Comparison of ENCODE assay signal across 21 cellular contexts in the genomic region with DNA sequence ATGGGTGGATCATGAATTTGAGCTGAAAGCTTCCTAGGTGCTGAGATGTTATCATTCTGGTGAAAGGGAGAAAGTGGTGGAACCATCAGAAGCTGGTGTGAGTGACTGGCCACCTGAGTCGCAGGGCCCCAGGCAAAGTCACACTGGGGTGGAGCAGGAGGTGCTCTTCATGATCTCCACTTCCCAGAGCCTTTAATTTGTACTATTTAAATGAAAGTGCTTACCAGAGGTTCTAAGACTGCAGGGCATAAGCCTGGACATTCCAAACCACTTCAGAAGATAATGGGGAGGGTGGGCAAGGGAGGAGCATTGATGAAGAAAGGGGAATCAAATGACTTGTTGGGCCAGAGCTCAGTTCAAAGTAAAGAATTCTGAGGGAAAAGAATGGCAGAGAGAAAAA.
DNase-seq lines count a peak whose midpoint lies in the region; ATAC-seq and TF ChIP-seq lines count a peak whose summit lies in the region.
"Had no signal": no experiment of that assay in that cellular context is flagged by ENCODE, and none has a peak within 500 bp of the region (broad histone marks: within the 10 kb centered on the region; RNA-seq: fewer than 3 reads in every experiment).

No MANE protein-coding gene starts in this region.

- H3K4me3 Mint-ChIP-seq in MCF 10A (ENCODE audit: unreplicated experiment), result no peak overlapping the region
- H3K4me3 Mint-ChIP-seq: activated CD4-positive, alpha-beta memory T cell treated with anti-CD3 and anti-CD28 coated beads for 36 hours; endodermal cell had no signal

- H3K36me3 ChIP-seq in heart left ventricle, result peaks cover 0 to 37% (median 24%) of the 10 kb centered on the region in 9 donors
- H3K36me3 ChIP-seq in mesodermal cell (ENCODE audit: control insufficient read depth, insufficient read depth, low read length), result no peaks in the 10 kb centered on the region
- H3K36me3 ChIP-seq: neutrophil had no signal

- CTCF ChIA-PET in MCF 10A (lab: Yijun Ruan, JAX), result interaction anchor here (0.6 to 0.8 kb wide), 4 partner anchors 24 to 202 kb away, joined by 3 read pairs; no protein-coding TSS in a partner anchor

- DNase-seq in heart left ventricle (no peak), left ventricle myocardium superior (no peak), MCF 10A (ENCODE audit: unreplicated experiment) (no peak), NCI-H128 (lab: John Stamatoyannopoulos, UW; ENCODE audit: unreplicated experiment) (no peak)
- no peak for DNase-seq in activated CD4-positive, alpha-beta T cell treated with anti-CD3 and anti-CD28 coated beads for 1 hour
- DNase-seq: activated CD4-positive, alpha-beta memory T cell treated with anti-CD3 and anti-CD28 coated beads for 36 hours; activated T-cell treated with anti-CD3 and anti-CD28 coated beads, Interleukin-2, amount 50 U/mL, for 48 hours; DMS79; endodermal cell; MV-4-11; NCI-H526 treated with DMSO at 0.1 percent for 48 hours; OCI-M1; small intestine had no signal

- H3K4me1 ChIP-seq in heart left ventricle, result peaks cover 10 to 48% (median 34%) of the 10 kb centered on the region in 12 donors
- peaks cover 24% of the 10 kb centered on the region for H3K4me1 ChIP-seq in mesodermal cell (ENCODE audit: control insufficient read depth, insufficient read depth, low read length, poor library complexity, severe bottlenecking)

- H3K36me3 Mint-ChIP-seq in MCF 10A (ENCODE audit: insufficient read depth, unreplicated experiment), result peaks cover 16% of the 10 kb centered on the region

- no peak for ATAC-seq in heart left ventricle
- ATAC-seq in left ventricle myocardium superior, result no peak
- no peak for ATAC-seq in HG02763 (IDR thresholded peaks at IDR 0.05; ENCODE audit: unreplicated experiment)
- ATAC-seq: A549, SK-N-SH treated with all-trans-retinoic acid at 6 μM for 48 hours had no signal

- POLR2A ChIA-PET in MCF 10A (lab: Yijun Ruan, JAX), result interaction anchor here (0.9 to 2.3 kb wide), 5 partner anchors 9 to 35 kb away, joined by 3 to 10 read pairs (median 6); no protein-coding TSS in a partner anchor

- H3K27me3 ChIP-seq in heart left ventricle, result no peaks in the 10 kb centered on the region
- H3K27me3 ChIP-seq: gastroesophageal sphincter, neutrophil had no signal

- BruUV-seq in MCF 10A (replicated peaks; lab: Mats Ljungman, UMichigan), result no TSS peak

- peak overlapping the region; percentile 97 for H3K27ac Mint-ChIP-seq in MCF 10A (ENCODE audit: low read depth, unreplicated experiment)
- H3K27ac Mint-ChIP-seq: activated CD4-positive, alpha-beta memory T cell treated with anti-CD3 and anti-CD28 coated beads for 36 hours; endodermal cell had no signal

- H3K27me3 Mint-ChIP-seq in MCF 10A (ENCODE audit: insufficient read depth, unreplicated experiment), result no peaks in the 10 kb centered on the region
- H3K27me3 Mint-ChIP-seq: activated CD4-positive, alpha-beta memory T cell treated with anti-CD3 and anti-CD28 coated beads for 36 hours; IgD-negative memory B cell had no signal

- no peaks in the 10 kb centered on the region for H3K9me3 Mint-ChIP-seq in MCF 10A (ENCODE audit: unreplicated experiment)
- H3K9me3 Mint-ChIP-seq: IgD-negative memory B cell had no signal

- H3K27ac ChIP-seq in heart left ventricle, result peak overlapping the region; percentile 64 to 94 (median 74)
- H3K27ac ChIP-seq in mesodermal cell (ENCODE audit: low read depth, low read length, severe bottlenecking), result peak overlapping the region; percentile 43
- H3K27ac ChIP-seq in temporal lobe (ENCODE audit: low read depth, low read length), result peak overlapping the region; percentile 23
- H3K27ac ChIP-seq: A549, neutrophil had no signal

- WGBS in heart left ventricle, 4 donors, result 88 to 94% (median 92%) methylated on average over 1 of the region's 1 CpG
- WGBS in mesodermal cell (ENCODE audit: insufficient coverage in 2 of 2), 2 experiments, result 100% methylated on average over 1 of the region's 1 CpG; no CpG with 5 or more reads in 1 of the 2 experiments

- H3K4me1 Mint-ChIP-seq in MCF 10A (ENCODE audit: insufficient read depth, unreplicated experiment), result peaks cover 43% of the 10 kb centered on the region
- H3K4me1 Mint-ChIP-seq: IgD-negative memory B cell had no signal

- intact Hi-C loops in heart left ventricle (cut with DNase I) (loop anchor here in 6 of 10 donors (2.0 to 10.0 kb wide), 6 partner anchors 34 to 156 kb away; partner anchors contain the start of gene RGCC (in 1 of the 6)), left ventricle myocardium superior (cut with micrococcal nuclease) (no loop called here), MCF 10A (cut with micrococcal nuclease) (no loop called here)

- no peak overlapping the region for H3K4me3 ChIP-seq in heart left ventricle
- no peak overlapping the region for H3K4me3 ChIP-seq in mesodermal cell (ENCODE audit: extremely low read depth, insufficient read depth, low read length, poor library complexity, severe bottlenecking)
- H3K4me3 ChIP-seq: A549, gastroesophageal sphincter had no signal

- TF ChIP-seq CTCF in heart left ventricle (IDR thresholded peaks at IDR 0.05) (no peak), MCF 10A (IDR thresholded peaks at IDR 0.05; ENCODE audit: unreplicated experiment) (no peak)

- H3K9me3 ChIP-seq in heart left ventricle (no peaks in the 10 kb centered on the region), mesodermal cell (ENCODE audit: control insufficient read depth, low read length) (no peaks in the 10 kb centered on the region)
- H3K9me3 ChIP-seq: A549, gastroesophageal sphincter, neutrophil had no signal

- no peak for TF ChIP-seq POLR2A in heart left ventricle (IDR thresholded peaks at IDR 0.05)

Comparison
In these comparisons a context has a peak if more than half of its experiments do, and no peak if none do; other contexts are left out.
1. intact Hi-C loops: an anchor here in heart left ventricle (2.0 to 10.0 kb wide); none called in left ventricle myocardium superior and MCF 10A.
2. H3K27ac ChIP-seq: peak in every context shown above with its lines; median percentile 74 in heart left ventricle; 43 in mesodermal cell; 23 in temporal lobe.